Comparison of ENCODE assay signal across 8 cellular contexts in genomic region chr5:113678924-113679575, GRCh38.
A peak's percentile ranks its signal among the peaks of the same experiment; 100 is the strongest.
DNase-seq lines count a peak whose midpoint lies in the region; ATAC-seq and TF ChIP-seq lines count a peak whose summit lies in the region.

No MANE protein-coding gene starts in this region.

- TF ChIP-seq POLR2A in upper lobe of left lung (IDR thresholded peaks at IDR 0.05) = no peak

- no peak overlapping the region for H3K4me3 ChIP-seq in AG04450 (ENCODE audit: low read depth, low read length)
- H3K4me3 ChIP-seq in GM06990 (replicated peaks; ENCODE audit: low read depth, low read length) = no peak overlapping the region
- no peak overlapping the region for H3K4me3 ChIP-seq in brain microvascular endothelial cell (ENCODE audit: low read depth, low read length)
- H3K4me3 ChIP-seq in upper lobe of left lung = no peak overlapping the region

- H3K9me3 ChIP-seq in AG04450 (ENCODE audit: control insufficient read depth, insufficient read depth, low read length) (no peaks in the 10 kb centered on the region), upper lobe of left lung (no peaks in the 10 kb centered on the region)

- peak; percentile 61 for ATAC-seq in HG03025 (IDR thresholded peaks at IDR 0.05; ENCODE audit: low FRiP score, unreplicated experiment)
- ATAC-seq in left colon = peak; percentile 51
- ATAC-seq in upper lobe of left lung (ENCODE audit: low FRiP score in 2 of 2) = peak in 1 of 2 donors; percentile 65

- TF ChIP-seq EP300 in upper lobe of left lung (IDR thresholded peaks at IDR 0.05) = no peak

- intact Hi-C loops in left colon (cut with DNase I, micrococcal nuclease) = no loop called here

- in situ Hi-C loops in brain microvascular endothelial cell (cut with HindIII; ENCODE audit: low pct_ligation_motif_present, low sequenced_read_pairs) = no loop called here

- TF ChIP-seq CTCF in AG04450 (IDR thresholded peaks at IDR 0.05; ENCODE audit: low read depth, low read length) (peak; percentile 73), GM06990 (IDR thresholded peaks at IDR 0.05; ENCODE audit: insufficient read depth, low read length, poor library complexity, severe bottlenecking) (peak; percentile 75), brain microvascular endothelial cell (IDR thresholded peaks at IDR 0.05; ENCODE audit: low read depth, low read length, missing control alignments) (peak; percentile 70), upper lobe of left lung (IDR thresholded peaks at IDR 0.05) (peak in 5 of 6 experiments; percentile 39 to 55 (median 47))

- POLR2A ChIA-PET in AG04450 (lab: Yijun Ruan, JAX) = no interaction called here

- DNase-seq in AG04450 (ENCODE audit: low read depth, low spot score) (no peak), GM06990 (ENCODE audit: extremely low read depth, insufficient read length) (no peak), NCI-H82 (lab: John Stamatoyannopoulos, UW) (peak; percentile 79), brain microvascular endothelial cell (peak; percentile 23), left colon (peak in 1 of 2 donors; percentile 5), upper lobe of left lung (no peak), HK-2 (ENCODE audit: unreplicated experiment) (no peak)

- no peaks in the 10 kb centered on the region for H3K36me3 ChIP-seq in GM06990 (ENCODE audit: control insufficient read depth, insufficient read depth, low read length)
- H3K36me3 ChIP-seq in brain microvascular endothelial cell (replicated peaks) = no peaks in the 10 kb centered on the region
- no peaks in the 10 kb centered on the region for H3K36me3 ChIP-seq in upper lobe of left lung

- no peaks in the 10 kb centered on the region for H3K27me3 ChIP-seq in AG04450 (ENCODE audit: control insufficient read depth, insufficient read depth, low read length)
- no peaks in the 10 kb centered on the region; the same call in 1 of the 2 replicates for H3K27me3 ChIP-seq in GM06990 (replicated peaks; ENCODE audit: control insufficient read depth, insufficient read depth, low read length)
- H3K27me3 ChIP-seq in brain microvascular endothelial cell (replicated peaks) = no peaks in the 10 kb centered on the region
- no peaks in the 10 kb centered on the region for H3K27me3 ChIP-seq in upper lobe of left lung

- no peaks in the 10 kb centered on the region for H3K4me1 ChIP-seq in upper lobe of left lung

- no peak overlapping the region for H3K27ac ChIP-seq in AG04450 (ENCODE audit: low read depth, low read length)
- no peak overlapping the region for H3K27ac ChIP-seq in brain microvascular endothelial cell
- no peak overlapping the region for H3K27ac ChIP-seq in upper lobe of left lung

- CTCF ChIA-PET in AG04450 (lab: Charles Lee) = interaction anchor here (0.6 to 7.8 kb wide), 19 partner anchors 8 to 1569 kb away, joined by 3 to 71 read pairs (median 4); no protein-coding TSS in a partner anchor

- 37 to 38% methylated on average over 7 of the region's 7 CpGs for WGBS in upper lobe of left lung, 2 donors

Comparison
In these comparisons a context has a peak if more than half of its experiments do, and no peak if none do; other contexts are left out.
1. DNase-seq: peak in NCI-H82 (single experiment) and brain microvascular endothelial cell (single experiment); none in AG04450 (single experiment), GM06990 (single experiment), upper lobe of left lung (0 of 2) and HK-2 (single experiment).
2. Peak in every context shown above with its lines, with median percentiles within 50 percentile points of each other: CTCF ChIP-seq.